14 cellular contexts compared by ENCODE assay signal in genomic region chr13:98327326-98328314, GRCh38.
DNase-seq lines count a peak whose midpoint lies in the region; ATAC-seq and TF ChIP-seq lines count a peak whose summit lies in the region.
"Had no signal": no experiment of that assay in that cellular context is flagged by ENCODE, and none has a peak within 500 bp of the region (broad histone marks: within the 10 kb centered on the region; RNA-seq: fewer than 3 reads in every experiment).

No MANE protein-coding gene starts in this region.

- H3K36me3 Mint-ChIP-seq in nephron (ENCODE audit: low read depth), result peaks cover 8% of the 10 kb centered on the region

- ATAC-seq in GM21825 (IDR thresholded peaks at IDR 0.05; ENCODE audit: unreplicated experiment) (no peak), GM21723 (IDR thresholded peaks at IDR 0.05; ENCODE audit: unreplicated experiment) (no peak), HG03565 (IDR thresholded peaks at IDR 0.05; ENCODE audit: unreplicated experiment) (no peak)

- no peaks in the 10 kb centered on the region for H3K9me3 Mint-ChIP-seq in nephron

- peak overlapping the region; percentile 4 to 24 (median 6) for H3K4me3 Mint-ChIP-seq in nephron
- H3K4me3 Mint-ChIP-seq: B cell had no signal

- DNase-seq in AG08396 (ENCODE audit: low spot score) (peak; percentile 33), NCI-H69 (lab: John Stamatoyannopoulos, UW) (peak; percentile 20), fibroblast of the aortic adventitia (ENCODE audit: low read depth) (peak; percentile 47), substantia nigra (lab: John Stamatoyannopoulos, UW) (no peak)
- DNase-seq: anterior cingulate cortex, NCI-H2107, PC-9 had no signal

- no peak overlapping the region for H3K4me3 ChIP-seq in fibroblast of the aortic adventitia (ENCODE audit: low read depth, low read length)
- H3K4me3 ChIP-seq: esophagus muscularis mucosa, PC-9 had no signal

- TF ChIP-seq CTCF in fibroblast of the aortic adventitia (IDR thresholded peaks at IDR 0.05; ENCODE audit: insufficient read depth, low read length), result no peak
- no peak for TF ChIP-seq CTCF in nephron (IDR thresholded peaks at IDR 0.05; ENCODE audit: unreplicated experiment in 3 of 3)

- no peak overlapping the region for H3K27ac ChIP-seq in substantia nigra (ENCODE audit: low read depth, low read length, poor library complexity, severe bottlenecking)
- H3K27ac ChIP-seq: esophagus muscularis mucosa, KMS-11, PC-9 had no signal

- peak overlapping the region; percentile 78 to 91 (median 88) for H3K27ac Mint-ChIP-seq in nephron
- H3K27ac Mint-ChIP-seq: B cell had no signal

- H3K4me1 Mint-ChIP-seq in nephron, result peaks cover 74% of the 10 kb centered on the region
- H3K4me1 Mint-ChIP-seq: B cell had no signal

- no peaks in the 10 kb centered on the region for H3K27me3 Mint-ChIP-seq in nephron (ENCODE audit: low read depth)

Comparison
In these comparisons a context has a peak if more than half of its experiments do, and no peak if none do; other contexts are left out.
1. DNase-seq: peak in AG08396 (single experiment), NCI-H69 (single experiment) and fibroblast of the aortic adventitia (single experiment); none in substantia nigra (0 of 49).